Comparison of ENCODE assay signal across 8 cellular contexts in the genomic region with DNA sequence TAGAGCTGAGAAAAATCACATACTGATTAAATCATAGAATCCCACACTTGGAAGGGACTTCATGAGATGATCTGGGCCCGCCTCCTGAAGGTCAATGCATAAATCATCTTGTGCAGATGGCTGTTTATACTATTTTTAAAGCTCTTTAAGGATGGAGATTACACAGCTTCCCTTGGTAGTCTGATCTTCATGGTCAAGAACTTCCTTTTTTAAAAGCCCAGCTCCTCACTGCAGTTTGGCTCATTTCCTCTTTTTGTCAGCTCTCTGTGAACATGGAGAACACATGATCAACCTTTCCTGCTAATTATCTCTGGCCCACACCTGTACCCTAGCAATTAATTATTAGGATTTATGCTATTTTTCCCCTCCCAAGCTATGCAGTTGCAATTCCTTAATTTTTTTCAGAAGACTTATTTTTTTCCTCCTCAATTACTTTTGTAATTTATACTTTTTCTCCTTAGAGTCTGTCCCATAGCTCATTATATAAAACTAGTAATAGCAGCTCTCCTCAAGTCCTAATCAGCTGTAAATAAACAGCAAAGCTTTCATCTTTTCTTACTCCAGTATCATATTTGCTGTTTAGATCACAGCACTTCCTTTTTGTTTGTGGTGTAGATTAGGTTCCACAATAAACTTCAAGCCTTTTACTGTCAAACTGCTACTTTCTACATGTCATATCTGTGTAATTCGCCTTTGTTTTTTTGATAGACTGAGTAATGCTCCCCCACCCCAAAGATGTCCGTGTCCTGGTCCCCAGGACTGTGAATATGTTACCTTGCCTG. TPM values are rescaled to one million over a fixed set of nuclear protein-coding genes. Genes with fewer than 3 reads are reported as not detected.
DNase-seq lines count a peak whose midpoint lies in the region; ATAC-seq lines count a peak whose summit lies in the region.

No MANE protein-coding gene starts in this region.

- ATAC-seq in GM18520 (IDR thresholded peaks at IDR 0.05; ENCODE audit: unreplicated experiment): peak; percentile 75
- peak; percentile 96 for ATAC-seq in GM21825 (IDR thresholded peaks at IDR 0.05; ENCODE audit: unreplicated experiment)

- intact Hi-C loops in cardiac septum (cut with DNase I): loop anchor here (5.0 kb wide), 1 partner anchor 539 kb away; no protein-coding TSS in a partner anchor

- peak; percentile 13 for DNase-seq in KG1 (lab: John Stamatoyannopoulos, UW)
- DNase-seq in left kidney (ENCODE audit: low read depth, low spot score): peak; percentile 35
- no peak for DNase-seq in NCI-H1436 (lab: John Stamatoyannopoulos, UW)
- no peak for DNase-seq in kidney tubule cell (ENCODE audit: low spot score)
- no peak for DNase-seq in cardiac septum (ENCODE audit: low spot score)
- DNase-seq in NCI-H510A (lab: John Stamatoyannopoulos, UW): no peak

RNA-seq across cellular contexts. Expression of a gene that starts 25.7 kb away (rescaled TPM):
- total RNA-seq in cardiac septum: not detected

RNA-seq across cellular contexts. Expression of a gene that starts 52.3 kb away (rescaled TPM):
- total RNA-seq in cardiac septum: 3.4 TPM

Comparison
In these comparisons a context has a peak if more than half of its experiments do, and no peak if none do; other contexts are left out.
1. DNase-seq: peak in KG1 (single experiment) and left kidney (single experiment); none in NCI-H1436 (single experiment), kidney tubule cell (single experiment), cardiac septum (single experiment) and NCI-H510A (single experiment).